Comparison of ENCODE assay signal across 17 cellular contexts in genomic region chr7:150520145-150520544, GRCh38. TPM values are rescaled to one million over a fixed set of nuclear protein-coding genes. Genes with fewer than 3 reads are reported as not detected.
A peak's percentile ranks its signal among the peaks of the same experiment; 100 is the strongest.
DNase-seq lines count a peak whose midpoint lies in the region; ATAC-seq lines count a peak whose summit lies in the region.
"Had no signal": no experiment of that assay in that cellular context is flagged by ENCODE, and none has a peak within 500 bp of the region (broad histone marks: within the 10 kb centered on the region; RNA-seq: fewer than 3 reads in every experiment).

No MANE protein-coding gene starts in this region.

- H3K36me3 Mint-ChIP-seq in activated CD8-positive, alpha-beta memory T cell treated with anti-CD3 and anti-CD28 coated beads, Interleukin-2, amount 10 ng/mL, durations not matched to agents 7 days and 5 days: peaks cover 64% of the 10 kb centered on the region

- peaks cover 33% of the 10 kb centered on the region for H3K4me1 Mint-ChIP-seq in activated CD8-positive, alpha-beta memory T cell treated with anti-CD3 and anti-CD28 coated beads, Interleukin-2, amount 10 ng/mL, durations not matched to agents 7 days and 5 days

- peak; percentile 16 to 18 for ATAC-seq in activated CD4-positive, CD25-positive, alpha-beta regulatory T cell treated with anti-CD3 and anti-CD28 coated beads, Interleukin-2, amount 50 U/mL, for 24 hours
- ATAC-seq in activated CD8-positive, alpha-beta memory T cell treated with anti-CD3 and anti-CD28 coated beads, Interleukin-2, amount 10 ng/mL, durations not matched to agents 7 days and 5 days: peak; percentile 46
- no peak for ATAC-seq in left lobe of liver
- ATAC-seq: left colon, WTC11 had no signal

- H3K27me3 ChIP-seq in effector memory CD4-positive, alpha-beta T cell (replicated peaks; ENCODE audit: control insufficient read depth, insufficient read depth, low read length, poor library complexity, severe bottlenecking): no peaks in the 10 kb centered on the region

- peak overlapping the region; percentile 85 for H3K27ac ChIP-seq in effector memory CD4-positive, alpha-beta T cell (ENCODE audit: insufficient read depth, low read length, poor library complexity, severe bottlenecking)
- H3K27ac ChIP-seq: 22Rv1 had no signal

- peak overlapping the region; percentile 100 for H3K4me3 Mint-ChIP-seq in activated CD8-positive, alpha-beta memory T cell treated with anti-CD3 and anti-CD28 coated beads, Interleukin-2, amount 10 ng/mL, durations not matched to agents 7 days and 5 days
- H3K4me3 Mint-ChIP-seq: H9, WTC11 had no signal

- peak overlapping the region; percentile 92 for H3K4me3 ChIP-seq in effector memory CD4-positive, alpha-beta T cell (ENCODE audit: insufficient read depth, low read depth, low read length, poor library complexity, severe bottlenecking)

- H3K27ac Mint-ChIP-seq in activated CD8-positive, alpha-beta memory T cell treated with anti-CD3 and anti-CD28 coated beads, Interleukin-2, amount 10 ng/mL, durations not matched to agents 7 days and 5 days: peak overlapping the region; percentile 75
- H3K27ac Mint-ChIP-seq: H9, WTC11 had no signal

- CTCF ChIA-PET in activated CD8-positive, alpha-beta memory T cell treated with anti-CD3 and anti-CD28 coated beads, Interleukin-2, amount 10 ng/mL, durations not matched to agents 7 days and 5 days (lab: Charles Lee): interaction anchor here (0.9 to 2.1 kb wide), 6 partner anchors 16 to 196 kb away, joined by 3 to 9 read pairs (median 5); partner anchors contain the start of genes GIMAP1 and GIMAP8

- H3K9me3 Mint-ChIP-seq in activated CD8-positive, alpha-beta memory T cell treated with anti-CD3 and anti-CD28 coated beads, Interleukin-2, amount 10 ng/mL, durations not matched to agents 7 days and 5 days (ENCODE audit: low read depth): peaks cover 3% of the 10 kb centered on the region
- H3K9me3 Mint-ChIP-seq: H9 had no signal

- no peaks in the 10 kb centered on the region for H3K27me3 Mint-ChIP-seq in activated CD8-positive, alpha-beta memory T cell treated with anti-CD3 and anti-CD28 coated beads, Interleukin-2, amount 10 ng/mL, durations not matched to agents 7 days and 5 days

- peaks cover 3% of the 10 kb centered on the region for H3K4me1 ChIP-seq in effector memory CD4-positive, alpha-beta T cell (ENCODE audit: control insufficient read depth, insufficient read depth, low read length, poor library complexity, severe bottlenecking)

- no peaks in the 10 kb centered on the region for H3K9me3 ChIP-seq in effector memory CD4-positive, alpha-beta T cell (ENCODE audit: control insufficient read depth, low read length)

- no peak for DNase-seq in activated CD4-positive, CD25-positive, alpha-beta regulatory T cell treated with anti-CD3 and anti-CD28 coated beads, Interleukin-2, amount 50 U/mL, for 72 hours
- peak; percentile 64 for DNase-seq in activated CD8-positive, alpha-beta memory T cell treated with anti-CD3 and anti-CD28 coated beads, Interleukin-2, amount 10 ng/mL, durations not matched to agents 7 days and 5 days
- no peak for DNase-seq in effector memory CD4-positive, alpha-beta T cell
- peak; percentile 22 for DNase-seq in stimulated activated naive CD4-positive, alpha-beta T cell treated with Interleukin-2 at 50 U/mL for 16 hours (lab: John Stamatoyannopoulos, UW)
- DNase-seq in retina (no peak), left lobe of liver (ENCODE audit: low spot score) (no peak), SW 1271 (lab: John Stamatoyannopoulos, UW) (no peak)
- DNase-seq: aorta; effector CD8-positive, alpha-beta T cell; H9; left colon; occipital lobe; substantia nigra had no signal

- peaks cover 29% of the 10 kb centered on the region for H3K36me3 ChIP-seq in effector memory CD4-positive, alpha-beta T cell (ENCODE audit: control insufficient read depth, insufficient read depth, low read length)

RNA-seq across cellular contexts. Expression of gene GIMAP7, which starts 5.5 kb away (rescaled TPM):
- 10 to 100 TPM; 49.9 to 89.7 TPM for total RNA-seq in activated CD8-positive, alpha-beta memory T cell treated with anti-CD3 and anti-CD28 coated beads, Interleukin-2, amount 10 ng/mL, durations not matched to agents 7 days and 5 days
- 4.4 TPM for total RNA-seq in left lobe of liver
- total RNA-seq: H9, NCI-H460 had no signal

RNA-seq across cellular contexts. Expression of gene GIMAP4, which starts 47.0 kb away (rescaled TPM):
- total RNA-seq in activated CD8-positive, alpha-beta memory T cell treated with anti-CD3 and anti-CD28 coated beads, Interleukin-2, amount 10 ng/mL, durations not matched to agents 7 days and 5 days: 100 to 1,000 TPM in 1 of 2 experiments, 10 to 100 TPM in 1; 60.5 to 145 TPM
- 9.8 TPM for total RNA-seq in left lobe of liver
- total RNA-seq: H9, NCI-H460 had no signal

Comparison
In these comparisons a context has a peak if more than half of its experiments do, and no peak if none do; other contexts are left out.
1. DNase-seq: peak in activated CD8-positive, alpha-beta memory T cell treated with anti-CD3 and anti-CD28 coated beads, Interleukin-2, amount 10 ng/mL, durations not matched to agents 7 days and 5 days (single experiment) and stimulated activated naive CD4-positive, alpha-beta T cell treated with Interleukin-2 at 50 U/mL for 16 hours (single experiment); none in activated CD4-positive, CD25-positive, alpha-beta regulatory T cell treated with anti-CD3 and anti-CD28 coated beads, Interleukin-2, amount 50 U/mL, for 72 hours (single experiment), effector memory CD4-positive, alpha-beta T cell (0 of 3), retina (single experiment), left lobe of liver (single experiment) and SW 1271 (0 of 2).